In the genomic region with DNA sequence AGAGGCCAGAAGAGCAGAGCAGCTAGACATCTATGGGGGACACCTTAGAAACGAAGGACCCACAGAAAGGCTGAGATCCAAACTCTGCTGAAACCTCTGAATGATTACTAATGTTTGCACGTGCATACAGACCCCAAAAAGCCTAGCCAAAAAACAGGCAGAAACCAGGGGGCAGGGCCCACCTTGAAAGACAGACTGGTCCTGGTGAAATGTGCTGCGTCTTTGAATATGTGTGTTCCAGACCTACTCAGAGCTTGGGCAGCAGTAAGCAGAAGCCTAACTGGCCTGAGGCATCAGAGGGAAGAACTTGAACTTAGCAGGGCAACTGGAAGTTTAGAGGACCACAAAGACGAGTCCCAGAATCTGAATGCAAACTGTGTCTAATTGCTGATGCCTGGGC, we compare ENCODE assay signal across 3 cellular contexts.
"Had no signal": no experiment of that assay in that cellular context is flagged by ENCODE, and none has a peak within 500 bp of the region (broad histone marks: within the 10 kb centered on the region; RNA-seq: fewer than 3 reads in every experiment).

No MANE protein-coding gene starts in this region.

- DNase-seq: GDM1, GF-D8 had no signal

- H3K4me3 ChIP-seq: GM12878 had no signal
